25 cellular contexts compared by ENCODE assay signal in genomic region chr11:32827276-32827675, GRCh38. TPM values are rescaled to one million over a fixed set of nuclear protein-coding genes. Genes with fewer than 3 reads are reported as not detected.
A peak's percentile ranks its signal among the peaks of the same experiment; 100 is the strongest.
DNase-seq lines count a peak whose midpoint lies in the region; FAIRE-seq and TF ChIP-seq lines count a peak whose summit lies in the region.
"Had no signal": no experiment of that assay in that cellular context is flagged by ENCODE, and none has a peak within 500 bp of the region (broad histone marks: within the 10 kb centered on the region; RNA-seq: fewer than 3 reads in every experiment).

No MANE protein-coding gene starts in this region.

- H3K27ac ChIP-seq in osteoblast (ENCODE audit: low read depth, low read length) (no peak overlapping the region), neuronal stem cell (replicated peaks; ENCODE audit: low read length) (no peak overlapping the region), colonic mucosa (no peak overlapping the region)
- H3K27ac ChIP-seq: A549; BLaER1 treated with 17β-estradiol and CSF1 and Interleukin-3, amounts not matched to agents 10 nM and 100 nM had no signal

- no peaks in the 10 kb centered on the region for H3K36me3 ChIP-seq in osteoblast (ENCODE audit: insufficient read depth, low read length)
- H3K36me3 ChIP-seq in neuronal stem cell (replicated peaks in 1 of 2; ENCODE audit: control insufficient read depth in 2 of 2, insufficient read depth in 2 of 2, low read length in 2 of 2), result no peaks in the 10 kb centered on the region
- H3K36me3 ChIP-seq in colonic mucosa, result no peaks in the 10 kb centered on the region
- H3K36me3 ChIP-seq: BE2C; BLaER1 treated with 17β-estradiol and CSF1 and Interleukin-3, amounts not matched to agents 10 nM and 100 nM; HAP-1 had no signal

- no peak overlapping the region for H2BK12ac ChIP-seq in neuronal stem cell (ENCODE audit: low read length)

- FAIRE-seq in GM12891 (lab: Jason Lieb, UNC), result peak; percentile 16
- FAIRE-seq: A549, D721Med, GM12878, GM18507, H54 had no signal

- no peak overlapping the region for H3K9ac ChIP-seq in neuronal stem cell (ENCODE audit: low read depth, low read length, poor library complexity)
- H3K9ac ChIP-seq in colonic mucosa (ENCODE audit: low read depth in 2 of 2, low read length in 2 of 2), result no peak overlapping the region
- H3K9ac ChIP-seq: BLaER1 treated with 17β-estradiol and CSF1 and Interleukin-3, amounts not matched to agents 10 nM and 100 nM had no signal

- no peak overlapping the region for H3K4me2 ChIP-seq in osteoblast (ENCODE audit: insufficient read depth, low read length)
- no peak overlapping the region for H3K4me2 ChIP-seq in neuronal stem cell (ENCODE audit: insufficient read depth, low read length, poor library complexity, severe bottlenecking)
- H3K4me2 ChIP-seq: A549; BLaER1 treated with 17β-estradiol and CSF1 and Interleukin-3, amounts not matched to agents 10 nM and 100 nM; GM23338 had no signal

- H2AK5ac ChIP-seq in neuronal stem cell (ENCODE audit: low read depth, low read length), result no peak overlapping the region

- H3K27me3 ChIP-seq in osteoblast (ENCODE audit: insufficient read depth, low read length) (peaks cover 19% of the 10 kb centered on the region), neuronal stem cell (ENCODE audit: control insufficient read depth in 3 of 3, insufficient read depth in 3 of 3, low read depth in 1 of 3, low read length in 3 of 3) (peaks cover 4 to 59% (median 27%) of the 10 kb centered on the region in 3 experiments), colonic mucosa (no peaks in the 10 kb centered on the region)

- H3K79me1 ChIP-seq in neuronal stem cell (ENCODE audit: low read depth, low read length), result no peaks in the 10 kb centered on the region

- H2AFZ ChIP-seq in osteoblast (ENCODE audit: low read length) (no peak overlapping the region), neuronal stem cell (ENCODE audit: low read length) (no peak overlapping the region)
- H2AFZ ChIP-seq: GM23338 had no signal

- H3K4me1 ChIP-seq in osteoblast (ENCODE audit: insufficient read depth, low read length), result peaks cover 3% of the 10 kb centered on the region
- no peaks in the 10 kb centered on the region for H3K4me1 ChIP-seq in neuronal stem cell (ENCODE audit: control insufficient read depth in 2 of 2, insufficient read depth in 1 of 2, low read depth in 1 of 2, low read length in 2 of 2)
- no peaks in the 10 kb centered on the region for H3K4me1 ChIP-seq in colonic mucosa
- H3K4me1 ChIP-seq: BE2C had no signal

- H3K9me3 ChIP-seq in osteoblast (ENCODE audit: low read depth, low read length), result no peaks in the 10 kb centered on the region
- H3K9me3 ChIP-seq in neuronal stem cell (replicated peaks in 1 of 2; ENCODE audit: control insufficient read depth in 2 of 2, insufficient read depth in 1 of 2, low read depth in 1 of 2, low read length in 2 of 2), result peaks cover 0 to 2% of the 10 kb centered on the region in 2 donors
- no peaks in the 10 kb centered on the region for H3K9me3 ChIP-seq in colonic mucosa
- H3K9me3 ChIP-seq: A549, BE2C, HAP-1 had no signal

- no peak overlapping the region for H2BK5ac ChIP-seq in neuronal stem cell (ENCODE audit: low read length)

- no peak for TF ChIP-seq POLR2A in GM12891 (IDR thresholded peaks at IDR 0.05; ENCODE audit: low read depth, low read length)

- H3K4ac ChIP-seq in neuronal stem cell (ENCODE audit: low read length), result no peak overlapping the region

- no peaks in the 10 kb centered on the region for H4K20me1 ChIP-seq in osteoblast (ENCODE audit: insufficient read depth, low read length)
- H4K20me1 ChIP-seq: BLaER1 treated with 17β-estradiol and CSF1 and Interleukin-3, amounts not matched to agents 10 nM and 100 nM had no signal

- in situ Hi-C loops in SK-MEL-5 (cut with HindIII; ENCODE audit: low pct_unique_long_range_greater_than_20kb, low sequenced_read_pairs), result no loop called here

- no peak overlapping the region for H2BK120ac ChIP-seq in neuronal stem cell (ENCODE audit: low read depth, low read length)

- no peak overlapping the region for H3K23ac ChIP-seq in neuronal stem cell (ENCODE audit: low read depth, low read length, poor library complexity)

- no peak for DNase-seq in GM12891 (ENCODE audit: insufficient read length, low spot score)
- peak; percentile 65 for DNase-seq in SK-MEL-5 (ENCODE audit: low read depth, low spot score)
- DNase-seq in osteoblast (ENCODE audit: insufficient read length, low spot score, missing footprints), result peak; percentile 17
- DNase-seq in neuronal stem cell (ENCODE audit: low spot score), result no peak
- DNase-seq in H4 (ENCODE audit: low spot score), result no peak
- no peak for DNase-seq in colonic mucosa
- DNase-seq in CD1c-positive myeloid dendritic cell (ENCODE audit: extremely low spot score), result no peak
- DNase-seq: 8988T; ACHN; AML-193; BE2C; CD4-positive, alpha-beta memory T cell; DMS 273 treated with DMSO at 0.1 percent for 48 hours; DMS79; EL; GDM1; HFFc6 had no signal

- H3K4me3 ChIP-seq in osteoblast (ENCODE audit: insufficient read depth, low read length), result no peak overlapping the region
- no peak overlapping the region for H3K4me3 ChIP-seq in neuronal stem cell (ENCODE audit: low read length in 2 of 2)
- no peak overlapping the region for H3K4me3 ChIP-seq in colonic mucosa
- H3K4me3 ChIP-seq: A549; BLaER1 treated with 17β-estradiol and CSF1 and Interleukin-3, amounts not matched to agents 10 nM and 100 nM; GM12878; GM23338; HAP-1 had no signal

- H2BK15ac ChIP-seq in neuronal stem cell (ENCODE audit: low read length), result no peak overlapping the region

- WGBS in neuronal stem cell (ENCODE audit: extremely low coverage in 2 of 2, insufficient read length in 2 of 2, insufficient replicate concordance in 1 of 2), 2 donors, result no CpG with 5 or more reads among the region's 1 CpG

- intact Hi-C loops in colonic mucosa (cut with DNase I), result no loop called here

- no peak overlapping the region for H4K91ac ChIP-seq in neuronal stem cell (ENCODE audit: low read depth, low read length, poor library complexity)

- no peak overlapping the region for H3K18ac ChIP-seq in neuronal stem cell (ENCODE audit: low read length)

- H3K14ac ChIP-seq in neuronal stem cell (ENCODE audit: low read length), result no peak overlapping the region

- H3K79me2 ChIP-seq in osteoblast (ENCODE audit: insufficient read depth, low read length), result no peaks in the 10 kb centered on the region

- TF ChIP-seq CTCF in osteoblast (IDR thresholded peaks at IDR 0.05; ENCODE audit: extremely low read depth, low read depth, low read length), result no peak
- no peak for TF ChIP-seq CTCF in colonic mucosa (IDR thresholded peaks at IDR 0.05)

- H4K8ac ChIP-seq in neuronal stem cell (ENCODE audit: low read depth, low read length), result no peak overlapping the region

TF ChIP-seq in GM12891, 5 proteins besides CTCF, POLR2A, EP300 and RAD21:
- TF ChIP-seq POU2F2 (IDR thresholded peaks at IDR 0.05; ENCODE audit: low read depth, low read length), result no peak
- no peak for TF ChIP-seq TAF1 (IDR thresholded peaks at IDR 0.05; ENCODE audit: low read depth, low read length)
- no peak for TF ChIP-seq SPI1 (IDR thresholded peaks at IDR 0.05; ENCODE audit: low read depth, low read length)
- TF ChIP-seq PAX5 (IDR thresholded peaks at IDR 0.05; ENCODE audit: insufficient read depth, low read length, severe bottlenecking), result no peak
- TF ChIP-seq POLR2AphosphoS5 (IDR thresholded peaks at IDR 0.05; ENCODE audit: low read depth, low read length), result no peak

RNA-seq across cellular contexts. Expression of gene PRRG4, which starts 2.5 kb away (rescaled TPM):
- 0.42 TPM for polyA plus RNA-seq in GM12891 (2012; ENCODE audit: low read depth, missing spikeins)
- total RNA-seq in SK-MEL-5 (2014; rRNA removed; shearing (Covaris generic)), result 0.18 and 0.29 TPM in 2 replicates
- polyA plus RNA-seq in SK-MEL-5 (2015; cell fraction: cytosol; rRNA removed), result 0.58 and 0.76 TPM in 2 replicates
- not detected in 2 replicates for polyA plus RNA-seq in SK-MEL-5 (2015; cell fraction: nucleus; rRNA removed)
- 0.29 and 0.36 TPM in 2 replicates for total RNA-seq in osteoblast
- 0.04 TPM for polyA plus RNA-seq in neuronal stem cell (2013, experiment 1 of 2)
- 0.03 TPM for polyA plus RNA-seq in neuronal stem cell (2013, experiment 2 of 2)
- 0.25 TPM in 2 replicates for total RNA-seq in H4 (2014; rRNA removed; shearing (Covaris generic))
- total RNA-seq in colonic mucosa, result 10 to 100 TPM; 11.5 to 18.6 TPM
- total RNA-seq: CD4-positive, alpha-beta memory T cell; HFFc6 had no signal
- polyA plus RNA-seq: CD4-positive, alpha-beta memory T cell had no signal

RNA-seq across cellular contexts. Expression of gene CCDC73, which starts 32.8 kb away (rescaled TPM):
- 0.17 TPM for polyA plus RNA-seq in GM12891 (2012; ENCODE audit: low read depth, missing spikeins)
- not detected in 2 replicates for total RNA-seq in SK-MEL-5 (2014; rRNA removed; shearing (Covaris generic))
- not detected in 2 replicates for polyA plus RNA-seq in SK-MEL-5 (2015; cell fraction: cytosol; rRNA removed)
- not detected in 2 replicates for polyA plus RNA-seq in SK-MEL-5 (2015; cell fraction: nucleus; rRNA removed)
- total RNA-seq in osteoblast (not detected in 2 replicates), colonic mucosa (not detected)
- 0.01 TPM for polyA plus RNA-seq in neuronal stem cell (2013, experiment 1 of 2)
- not detected for polyA plus RNA-seq in neuronal stem cell (2013, experiment 2 of 2)
- total RNA-seq in H4 (2014; rRNA removed; shearing (Covaris generic)), result not detected in 2 replicates
- total RNA-seq: CD4-positive, alpha-beta memory T cell; GM23338; HFFc6 had no signal
- polyA plus RNA-seq: CD4-positive, alpha-beta memory T cell had no signal

Comparison
In these comparisons a context has a peak if more than half of its experiments do, and no peak if none do; other contexts are left out.
1. DNase-seq: peak in SK-MEL-5 (single experiment) and osteoblast (single experiment); none in GM12891 (single experiment), neuronal stem cell (single experiment), H4 (single experiment), colonic mucosa (single experiment) and CD1c-positive myeloid dendritic cell (single experiment).